ENCODE assay signal across 11 cellular contexts in the genomic region with DNA sequence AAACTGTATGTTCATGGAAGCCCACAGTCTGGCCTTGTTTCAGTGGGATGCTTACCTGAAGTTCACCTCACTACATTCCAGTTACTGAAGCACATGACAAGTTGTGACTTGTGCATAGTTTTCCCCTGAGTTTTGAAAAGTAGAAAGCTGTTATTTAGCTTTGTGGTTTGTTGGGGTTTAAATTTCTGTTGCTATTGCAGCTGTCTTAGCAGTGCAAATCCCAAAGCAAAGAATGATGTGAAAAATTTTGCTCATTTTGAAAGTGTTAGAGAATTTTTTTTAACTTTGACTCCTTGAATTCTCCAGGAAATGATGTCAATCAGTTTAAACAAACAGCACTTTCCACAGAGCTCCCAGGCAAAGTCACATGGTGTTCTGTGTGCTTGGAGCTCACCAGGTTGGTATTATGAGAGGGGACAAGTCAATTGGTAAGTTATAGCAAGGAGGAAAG.
A peak's percentile ranks its signal among the peaks of the same experiment; 100 is the strongest.
DNase-seq lines count a peak whose midpoint lies in the region; ATAC-seq and TF ChIP-seq lines count a peak whose summit lies in the region.
"Had no signal": no experiment of that assay in that cellular context is flagged by ENCODE, and none has a peak within 500 bp of the region (broad histone marks: within the 10 kb centered on the region; RNA-seq: fewer than 3 reads in every experiment).

No MANE protein-coding gene starts in this region.

- peaks cover 0 to 3% (median 1%) of the 10 kb centered on the region in 4 donors for H3K4me1 ChIP-seq in liver (ENCODE audit: control insufficient read depth in 4 of 4, insufficient read depth in 4 of 4, low read length in 3 of 4)
- H3K4me1 ChIP-seq: SJSA1 had no signal

- H3K27me3 Mint-ChIP-seq in activated CD8-positive, alpha-beta memory T cell treated with anti-CD3 and anti-CD28 coated beads, Interleukin-2, amount 10 ng/mL, durations not matched to agents 7 days and 5 days = no peaks in the 10 kb centered on the region

- DNase-seq in AG04450 (ENCODE audit: low read depth, low spot score) (peak; percentile 15), HK-2 (ENCODE audit: unreplicated experiment) (peak; percentile 32), brain microvascular endothelial cell (peak; percentile 65), dorsolateral prefrontal cortex (no peak)
- no peak for DNase-seq in activated CD8-positive, alpha-beta memory T cell treated with anti-CD3 and anti-CD28 coated beads, Interleukin-2, amount 10 ng/mL, durations not matched to agents 7 days and 5 days
- DNase-seq: activated CD8-positive, alpha-beta memory T cell treated with anti-CD3 and anti-CD28 coated beads, Interleukin-2, amount 50 U/mL, for 4 hours; NCI-H1092 treated with DMSO at 0.1 percent for 48 hours had no signal

- H3K9me3 Mint-ChIP-seq in activated CD8-positive, alpha-beta memory T cell treated with anti-CD3 and anti-CD28 coated beads, Interleukin-2, amount 10 ng/mL, durations not matched to agents 7 days and 5 days (ENCODE audit: low read depth) = peaks cover 10% of the 10 kb centered on the region

- H3K4me3 Mint-ChIP-seq in activated CD8-positive, alpha-beta memory T cell treated with anti-CD3 and anti-CD28 coated beads, Interleukin-2, amount 10 ng/mL, durations not matched to agents 7 days and 5 days = no peak overlapping the region

- H3K4me3 ChIP-seq in AG04450 (ENCODE audit: low read depth, low read length) (no peak overlapping the region), brain microvascular endothelial cell (ENCODE audit: low read depth, low read length) (no peak overlapping the region), liver (ENCODE audit: low read depth in 1 of 3, low read length in 3 of 3) (no peak overlapping the region), dorsolateral prefrontal cortex (no peak overlapping the region)
- H3K4me3 ChIP-seq: SJSA1 had no signal

- POLR2A ChIA-PET in AG04450 (lab: Yijun Ruan, JAX) = no interaction called here

- no peak for TF ChIP-seq RAD21 in liver (IDR thresholded peaks at IDR 0.05)

- H3K27ac ChIP-seq in AG04450 (ENCODE audit: low read depth, low read length) = no peak overlapping the region
- H3K27ac ChIP-seq in brain microvascular endothelial cell = peak overlapping the region; percentile 48
- no peak overlapping the region for H3K27ac ChIP-seq in liver (ENCODE audit: low read depth in 1 of 2, low read length in 2 of 2)
- H3K27ac ChIP-seq in dorsolateral prefrontal cortex = peak overlapping the region in 17 of 59 donors; percentile 3 to 66 (median 41)
- H3K27ac ChIP-seq: SJSA1 had no signal

- CTCF ChIA-PET in AG04450 (lab: Charles Lee) = interaction anchor here (0.6 to 2.4 kb wide), 3 partner anchors 95 to 427 kb away, joined by 3 to 16 read pairs (median 3); no protein-coding TSS in a partner anchor
- CTCF ChIA-PET in activated CD8-positive, alpha-beta memory T cell treated with anti-CD3 and anti-CD28 coated beads, Interleukin-2, amount 10 ng/mL, durations not matched to agents 7 days and 5 days (lab: Charles Lee) = no interaction called here

- H3K4me1 Mint-ChIP-seq in activated CD8-positive, alpha-beta memory T cell treated with anti-CD3 and anti-CD28 coated beads, Interleukin-2, amount 10 ng/mL, durations not matched to agents 7 days and 5 days = peaks cover 24% of the 10 kb centered on the region

- intact Hi-C loops in dorsolateral prefrontal cortex (cut with DNase I) = no loop called here

- peaks cover 4% of the 10 kb centered on the region for H3K36me3 Mint-ChIP-seq in activated CD8-positive, alpha-beta memory T cell treated with anti-CD3 and anti-CD28 coated beads, Interleukin-2, amount 10 ng/mL, durations not matched to agents 7 days and 5 days

- H3K27ac Mint-ChIP-seq in activated CD8-positive, alpha-beta memory T cell treated with anti-CD3 and anti-CD28 coated beads, Interleukin-2, amount 10 ng/mL, durations not matched to agents 7 days and 5 days = no peak overlapping the region

- H3K27me3 ChIP-seq in AG04450 (ENCODE audit: control insufficient read depth, insufficient read depth, low read length) (no peaks in the 10 kb centered on the region), brain microvascular endothelial cell (replicated peaks) (no peaks in the 10 kb centered on the region), liver (ENCODE audit: control insufficient read depth in 4 of 4, insufficient read depth in 4 of 4, low read length in 3 of 4) (no peaks in the 10 kb centered on the region), dorsolateral prefrontal cortex (no peaks in the 10 kb centered on the region)
- H3K27me3 ChIP-seq: SJSA1 had no signal

- H3K9ac ChIP-seq in liver (ENCODE audit: low read depth in 1 of 2, low read length in 2 of 2) = no peak overlapping the region

- TF ChIP-seq CTCF in AG04450 (IDR thresholded peaks at IDR 0.05; ENCODE audit: low read depth, low read length) = no peak
- no peak for TF ChIP-seq CTCF in brain microvascular endothelial cell (IDR thresholded peaks at IDR 0.05; ENCODE audit: low read depth, low read length, missing control alignments)
- no peak for TF ChIP-seq CTCF in liver (IDR thresholded peaks at IDR 0.05; ENCODE audit: low read depth, low read length, missing input control)
- TF ChIP-seq CTCF in dorsolateral prefrontal cortex (IDR thresholded peaks at IDR 0.05 in 54 of 56, conservative IDR thresholded peaks at IDR 0.05 in 2 of 56; ENCODE audit: low read depth in 1 of 56, partially characterized antibody in 56 of 56) = no peak

- H3K36me3 ChIP-seq in brain microvascular endothelial cell (replicated peaks) (no peaks in the 10 kb centered on the region), liver (ENCODE audit: control insufficient read depth in 4 of 4, insufficient read depth in 3 of 4, low read depth in 1 of 4, low read length in 3 of 4) (no peaks in the 10 kb centered on the region)
- H3K36me3 ChIP-seq: SJSA1 had no signal

- peaks cover 7% of the 10 kb centered on the region for H3K9me3 ChIP-seq in AG04450 (ENCODE audit: control insufficient read depth, insufficient read depth, low read length)
- H3K9me3 ChIP-seq in liver (ENCODE audit: control insufficient read depth in 4 of 4, low read length in 3 of 4) = peaks cover 0 to 2% (median 0%) of the 10 kb centered on the region in 4 donors
- H3K9me3 ChIP-seq: SJSA1 had no signal

- in situ Hi-C loops in brain microvascular endothelial cell (cut with HindIII; ENCODE audit: low pct_ligation_motif_present, low sequenced_read_pairs) = no loop called here

- ATAC-seq in GM21390 (IDR thresholded peaks at IDR 0.05; ENCODE audit: unreplicated experiment) = no peak
- ATAC-seq in activated CD8-positive, alpha-beta memory T cell treated with anti-CD3 and anti-CD28 coated beads, Interleukin-2, amount 10 ng/mL, durations not matched to agents 7 days and 5 days = no peak
- no peak for ATAC-seq in HG02870 (IDR thresholded peaks at IDR 0.05; ENCODE audit: unreplicated experiment)

TF ChIP-seq in liver, 16 proteins besides CTCF, POLR2A, EP300 and RAD21:
- TF ChIP-seq GABPA (IDR thresholded peaks at IDR 0.05 in 1 of 2, conservative IDR thresholded peaks at IDR 0.05 in 1 of 2) = peak in 1 of 2 donors; percentile 53
- TF ChIP-seq TAF1 (conservative IDR thresholded peaks at IDR 0.05) = no peak
- TF ChIP-seq, protein P1, sequence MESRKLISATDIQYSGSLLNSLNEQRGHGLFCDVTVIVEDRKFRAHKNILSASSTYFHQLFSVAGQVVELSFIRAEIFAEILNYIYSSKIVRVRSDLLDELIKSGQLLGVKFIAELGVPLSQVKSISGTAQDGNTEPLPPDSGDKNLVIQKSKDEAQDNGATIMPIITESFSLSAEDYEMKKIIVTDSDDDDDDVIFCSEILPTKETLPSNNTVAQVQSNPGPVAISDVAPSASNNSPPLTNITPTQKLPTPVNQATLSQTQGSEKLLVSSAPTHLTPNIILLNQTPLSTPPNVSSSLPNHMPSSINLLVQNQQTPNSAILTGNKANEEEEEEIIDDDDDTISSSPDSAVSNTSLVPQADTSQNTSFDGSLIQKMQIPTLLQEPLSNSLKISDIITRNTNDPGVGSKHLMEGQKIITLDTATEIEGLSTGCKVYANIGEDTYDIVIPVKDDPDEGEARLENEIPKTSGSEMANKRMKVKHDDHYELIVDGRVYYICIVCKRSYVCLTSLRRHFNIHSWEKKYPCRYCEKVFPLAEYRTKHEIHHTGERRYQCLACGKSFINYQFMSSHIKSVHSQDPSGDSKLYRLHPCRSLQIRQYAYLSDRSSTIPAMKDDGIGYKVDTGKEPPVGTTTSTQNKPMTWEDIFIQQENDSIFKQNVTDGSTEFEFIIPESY (IDR thresholded peaks at IDR 0.05) = no peak
- TF ChIP-seq, protein P2, sequence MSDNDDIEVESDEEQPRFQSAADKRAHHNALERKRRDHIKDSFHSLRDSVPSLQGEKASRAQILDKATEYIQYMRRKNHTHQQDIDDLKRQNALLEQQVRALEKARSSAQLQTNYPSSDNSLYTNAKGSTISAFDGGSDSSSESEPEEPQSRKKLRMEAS (IDR thresholded peaks at IDR 0.05) = no peak
- TF ChIP-seq HNF4A (conservative IDR thresholded peaks at IDR 0.05) = peak; percentile 9 to 22
- TF ChIP-seq YY1 (IDR thresholded peaks at IDR 0.05) = no peak
- peak; percentile 25 for TF ChIP-seq FOXA2 (IDR thresholded peaks at IDR 0.05)

Comparison
In these comparisons a context has a peak if more than half of its experiments do, and no peak if none do; other contexts are left out.
1. DNase-seq: peak in AG04450 (single experiment), HK-2 (single experiment) and brain microvascular endothelial cell (single experiment); none in dorsolateral prefrontal cortex (0 of 10) and activated CD8-positive, alpha-beta memory T cell treated with anti-CD3 and anti-CD28 coated beads, Interleukin-2, amount 10 ng/mL, durations not matched to agents 7 days and 5 days (single experiment).